In genomic region chr14:57413849-57414248, GRCh38 we compare ENCODE assay signal across 32 cellular contexts.
"Had no signal": no experiment of that assay in that cellular context is flagged by ENCODE, and none has a peak within 500 bp of the region (broad histone marks: within the 10 kb centered on the region; RNA-seq: fewer than 3 reads in every experiment).

No MANE protein-coding gene starts in this region.

- ATAC-seq: activated CD8-positive, alpha-beta memory T cell treated with anti-CD3 and anti-CD28 coated beads, Interleukin-2, amount 10 ng/mL, durations not matched to agents 7 days and 5 days had no signal

- H3K27ac Mint-ChIP-seq: activated B cell treated with CpG ODN at 0.5 μM for 24 hours; activated CD4-positive, alpha-beta memory T cell treated with anti-CD3 and anti-CD28 coated beads, Interleukin-2, amount 10 ng/mL, durations not matched to agents 7 days and 5 days; activated CD8-positive, alpha-beta memory T cell treated with anti-CD3 and anti-CD28 coated beads, Interleukin-2, amount 10 ng/mL, durations not matched to agents 7 days and 5 days; activated naive CD8-positive, alpha-beta T cell treated with anti-CD3 and anti-CD28 coated beads for 36 hours had no signal

- H3K27ac ChIP-seq: brain microvascular endothelial cell, VCaP had no signal

- H3K4me3 Mint-ChIP-seq: activated B cell treated with CpG ODN at 0.5 μM for 24 hours; activated CD4-positive, alpha-beta memory T cell treated with anti-CD3 and anti-CD28 coated beads, Interleukin-2, amount 10 ng/mL, durations not matched to agents 7 days and 5 days; activated CD8-positive, alpha-beta memory T cell treated with anti-CD3 and anti-CD28 coated beads, Interleukin-2, amount 10 ng/mL, durations not matched to agents 7 days and 5 days; activated naive CD8-positive, alpha-beta T cell treated with anti-CD3 and anti-CD28 coated beads for 36 hours had no signal

- H3K4me1 Mint-ChIP-seq: activated B cell treated with CpG ODN at 0.5 μM for 24 hours; activated CD8-positive, alpha-beta memory T cell treated with anti-CD3 and anti-CD28 coated beads, Interleukin-2, amount 10 ng/mL, durations not matched to agents 7 days and 5 days had no signal

- H3K27me3 ChIP-seq: brain microvascular endothelial cell had no signal

- H3K27me3 Mint-ChIP-seq: activated B cell treated with CpG ODN at 0.5 μM for 24 hours; activated CD4-positive, alpha-beta memory T cell treated with anti-CD3 and anti-CD28 coated beads, Interleukin-2, amount 10 ng/mL, durations not matched to agents 7 days and 5 days; activated CD8-positive, alpha-beta memory T cell treated with anti-CD3 and anti-CD28 coated beads, Interleukin-2, amount 10 ng/mL, durations not matched to agents 7 days and 5 days; activated naive CD8-positive, alpha-beta T cell treated with anti-CD3 and anti-CD28 coated beads for 36 hours had no signal

- DNase-seq: activated B cell treated with CpG ODN at 0.5 μM for 24 hours; activated CD4-positive, alpha-beta memory T cell treated with anti-CD3 and anti-CD28 coated beads, Interleukin-2, amount 10 ng/mL, durations not matched to agents 7 days and 5 days; activated CD4-positive, alpha-beta T cell treated with anti-CD3 and anti-CD28 coated beads for 1 hour; activated CD4-positive, alpha-beta T cell treated with anti-CD3 and anti-CD28 coated beads for 48 hours; activated CD8-positive, alpha-beta memory T cell treated with anti-CD3 and anti-CD28 coated beads for 24 hours; activated CD8-positive, alpha-beta memory T cell treated with anti-CD3 and anti-CD28 coated beads, Interleukin-2, amount 10 ng/mL, durations not matched to agents 7 days and 5 days; activated CD8-positive, alpha-beta memory T cell treated with anti-CD3 and anti-CD28 coated beads, Interleukin-2, amount 50 U/mL, for 48 hours; activated effector memory CD4-positive, alpha-beta T cell treated with Interleukin-2 at 50 U/mL for 16 hours; activated naive CD4-positive, alpha-beta T cell; activated naive CD4-positive, alpha-beta T cell treated with anti-CD3 and anti-CD28 coated beads, Interleukin-2, amount 50 U/mL, for 16 hours; activated naive CD8-positive, alpha-beta T cell treated with anti-CD3 and anti-CD28 coated beads for 36 hours; activated T-cell treated with anti-CD3 and anti-CD28 coated beads, Interleukin-2, amount 50 U/mL, for 48 hours; amniotic stem cell; aorta; brain microvascular endothelial cell; central memory CD4-positive, alpha-beta T cell; NCI-H1092 treated with DMSO at 0.1 percent for 48 hours; NCI-H1417; NCI-H146; NCI-H187; NCI-H2081; NCI-H2171 treated with DMSO at 0.1 percent for 48 hours; NCI-H226; NCI-H446 treated with DMSO at 0.1 percent for 48 hours; NCI-H524; NCI-H69; Right ventricle myocardium superior; SW 1271; T-helper 1 cell; T-helper 2 cell; T-helper 9 cell had no signal

- H3K9me3 Mint-ChIP-seq: activated B cell treated with CpG ODN at 0.5 μM for 24 hours; activated CD4-positive, alpha-beta memory T cell treated with anti-CD3 and anti-CD28 coated beads, Interleukin-2, amount 10 ng/mL, durations not matched to agents 7 days and 5 days; activated naive CD8-positive, alpha-beta T cell treated with anti-CD3 and anti-CD28 coated beads for 36 hours had no signal
